Comparison of ENCODE assay signal across 16 cellular contexts in the genomic region with DNA sequence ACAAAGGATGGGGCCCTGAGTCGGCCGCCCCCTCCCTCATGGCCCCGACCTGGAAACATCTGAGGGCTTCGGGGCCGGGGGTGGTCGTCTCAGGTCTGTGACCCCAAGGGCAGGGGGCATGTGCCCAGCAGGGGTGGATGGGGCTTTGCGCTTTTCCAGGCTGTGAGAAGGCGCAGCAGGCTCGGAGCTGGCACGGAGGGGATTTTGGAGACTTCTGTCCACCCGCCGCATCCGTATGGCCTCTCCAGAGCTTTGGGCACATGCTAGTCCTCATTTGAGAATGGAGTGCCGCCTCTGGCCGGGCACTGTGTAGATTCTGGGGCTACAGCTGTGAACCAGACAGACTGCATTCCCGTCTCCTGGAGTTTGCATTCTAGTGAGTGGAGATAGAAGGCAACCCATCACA.
A peak's percentile ranks its signal among the peaks of the same experiment; 100 is the strongest.
DNase-seq lines count a peak whose midpoint lies in the region; TF ChIP-seq lines count a peak whose summit lies in the region.
"Had no signal": no experiment of that assay in that cellular context is flagged by ENCODE, and none has a peak within 500 bp of the region (broad histone marks: within the 10 kb centered on the region; RNA-seq: fewer than 3 reads in every experiment).

No MANE protein-coding gene starts in this region.

- H3K56ac ChIP-seq in H9 (ENCODE audit: insufficient read length, low read depth, low read length) (no peak overlapping the region), mesendoderm (ENCODE audit: low read length) (peak overlapping the region; percentile 54)

- H3K4me2 ChIP-seq in H9 (ENCODE audit: insufficient read depth, insufficient read length, low read length) (no peak overlapping the region), mesendoderm (ENCODE audit: low read length) (no peak overlapping the region)
- H3K4me2 ChIP-seq: BLaER1 had no signal

- H3K4ac ChIP-seq in H9 (ENCODE audit: low read depth, low read length) (no peak overlapping the region), mesendoderm (ENCODE audit: low read depth, low read length) (no peak overlapping the region)

- H3K18ac ChIP-seq in H9 (ENCODE audit: insufficient read length, low read depth, low read length), result no peak overlapping the region
- H3K18ac ChIP-seq in mesendoderm (ENCODE audit: low read length), result no peak overlapping the region

- H3K23me2 ChIP-seq in H9 (ENCODE audit: insufficient read length, low read depth, low read length, poor library complexity, severe bottlenecking), result no peaks in the 10 kb centered on the region

- no peaks in the 10 kb centered on the region for H4K20me1 ChIP-seq in H9 (ENCODE audit: control insufficient read depth, insufficient read depth, insufficient read length)
- H4K20me1 ChIP-seq: BLaER1 had no signal

- TF ChIP-seq CTCF in H9 (conservative IDR thresholded peaks at IDR 0.05) (no peak), endodermal cell (conservative IDR thresholded peaks at IDR 0.05) (no peak), spleen (IDR thresholded peaks at IDR 0.05 in 8 of 11, conservative IDR thresholded peaks at IDR 0.05 in 3 of 11) (no peak)

- TF ChIP-seq POLR2A in spleen (IDR thresholded peaks at IDR 0.05), result no peak

- WGBS in H9 (ENCODE audit: extremely low coverage, insufficient read length, low lambda C conversion rate), result no CpG with 5 or more reads among the region's 16 CpGs
- 61 to 71% methylated on average over 15 to 16 of the region's 16 CpGs for WGBS in endodermal cell (ENCODE audit: insufficient coverage in 1 of 2, insufficient read length in 1 of 2), 2 experiments
- WGBS in mesendoderm (ENCODE audit: extremely low coverage, insufficient coverage, low lambda C conversion rate), result no CpG with 5 or more reads among the region's 16 CpGs
- 57 to 83% (median 67%) methylated on average over 14 to 16 of the region's 16 CpGs for whole genome bisulfite sequencing in spleen, 5 donors

- no peaks in the 10 kb centered on the region for H3K36me3 ChIP-seq in endodermal cell (ENCODE audit: control insufficient read depth, insufficient read depth, low read length)
- no peaks in the 10 kb centered on the region for H3K36me3 ChIP-seq in mesendoderm (ENCODE audit: control insufficient read depth, insufficient read depth, low read length)
- no peaks in the 10 kb centered on the region for H3K36me3 ChIP-seq in spleen
- H3K36me3 ChIP-seq: BLaER1 had no signal

- no peak overlapping the region for H3K27ac ChIP-seq in H9 (ENCODE audit: insufficient read length, low read depth, low read length)
- peak overlapping the region; percentile 64 for H3K27ac ChIP-seq in endodermal cell (ENCODE audit: low read depth, low read length)
- H3K27ac ChIP-seq in mesendoderm (ENCODE audit: low read depth, low read length), result no peak overlapping the region
- H3K27ac ChIP-seq in spleen, result no peak overlapping the region
- H3K27ac ChIP-seq: BLaER1, SK-N-MC had no signal

- no peaks in the 10 kb centered on the region for H3K27me3 ChIP-seq in H9 (ENCODE audit: insufficient read depth, low read length)
- H3K27me3 ChIP-seq in endodermal cell (ENCODE audit: control insufficient read depth, insufficient read depth, low read length, poor library complexity, severe bottlenecking), result no peaks in the 10 kb centered on the region
- no peaks in the 10 kb centered on the region for H3K27me3 ChIP-seq in mesendoderm (ENCODE audit: insufficient read depth, low read length, poor library complexity)
- peaks cover 0 to 82% (median 45%) of the 10 kb centered on the region in 7 donors for H3K27me3 ChIP-seq in spleen (replicated peaks in 1 of 7)

- H4K91ac ChIP-seq in H9 (ENCODE audit: insufficient read length, low read depth, low read length), result no peak overlapping the region

- H3K4me1 Mint-ChIP-seq in H9, result peaks cover 38 to 54% of the 10 kb centered on the region in 2 experiments
- H3K4me1 Mint-ChIP-seq in endodermal cell, result peaks cover 21% of the 10 kb centered on the region

- H3K4me3 Mint-ChIP-seq in H9 (no peak overlapping the region), endodermal cell (no peak overlapping the region)
- H3K4me3 Mint-ChIP-seq: CD4-positive, alpha-beta memory T cell had no signal

- H3K9ac ChIP-seq in H9 (ENCODE audit: extremely low read depth, insufficient read length, low read length) (no peak overlapping the region), endodermal cell (ENCODE audit: extremely low read depth, low read length, poor library complexity, severe bottlenecking) (no peak overlapping the region), mesendoderm (ENCODE audit: low read length) (no peak overlapping the region)
- H3K9ac ChIP-seq: BLaER1 had no signal

- H2BK20ac ChIP-seq in H9 (ENCODE audit: low read depth, low read length, poor library complexity, severe bottlenecking), result no peak overlapping the region

- H2BK15ac ChIP-seq in H9 (ENCODE audit: low read depth, low read length), result no peak overlapping the region
- H2BK15ac ChIP-seq in mesendoderm (replicated peaks; ENCODE audit: low read depth), result no peak overlapping the region

- no peak overlapping the region for H3K14ac ChIP-seq in H9 (ENCODE audit: insufficient read depth, low read length)

- H4K5ac ChIP-seq in H9 (ENCODE audit: insufficient read length, low read depth, low read length), result no peak overlapping the region
- H4K5ac ChIP-seq in mesendoderm (ENCODE audit: low read length), result no peak overlapping the region

- H3K27me3 Mint-ChIP-seq in H9 (ENCODE audit: low read depth) (peaks cover 41% of the 10 kb centered on the region), endodermal cell (ENCODE audit: insufficient read depth) (peaks cover 15% of the 10 kb centered on the region)

- no peak overlapping the region for H3K4me3 ChIP-seq in endodermal cell (ENCODE audit: low read length)
- no peak overlapping the region for H3K4me3 ChIP-seq in mesendoderm (ENCODE audit: low read length)
- H3K4me3 ChIP-seq in spleen, result no peak overlapping the region
- H3K4me3 ChIP-seq: BLaER1, K562, SK-N-MC had no signal

- H3K36me3 Mint-ChIP-seq in H9 (ENCODE audit: insufficient read depth in 1 of 3, low read depth in 3 of 3), result no peaks in the 10 kb centered on the region; a peak in 1 of 7 replicates
- H3K36me3 Mint-ChIP-seq in endodermal cell (ENCODE audit: low read depth), result no peaks in the 10 kb centered on the region
- H3K36me3 Mint-ChIP-seq: CD4-positive, alpha-beta memory T cell had no signal

- no peak overlapping the region for H4K8ac ChIP-seq in H9 (replicated peaks; ENCODE audit: insufficient read length, low read depth, low read length)
- no peak overlapping the region for H4K8ac ChIP-seq in mesendoderm (ENCODE audit: low read depth, low read length)

- H3K79me2 ChIP-seq in H9 (ENCODE audit: insufficient read depth, low read length) (no peaks in the 10 kb centered on the region), mesendoderm (ENCODE audit: control insufficient read depth, insufficient read depth, low read length) (no peaks in the 10 kb centered on the region)

- peaks cover 2% of the 10 kb centered on the region; the same call in 1 of the 2 replicates for H3K4me1 ChIP-seq in H9 (ENCODE audit: insufficient read depth, low read length)
- H3K4me1 ChIP-seq in endodermal cell (ENCODE audit: control insufficient read depth, insufficient read depth, low read length), result peaks cover 21% of the 10 kb centered on the region
- peaks cover 7% of the 10 kb centered on the region for H3K4me1 ChIP-seq in mesendoderm (ENCODE audit: control insufficient read depth, low read depth, low read length)
- peaks cover 0 to 16% (median 8%) of the 10 kb centered on the region in 6 donors for H3K4me1 ChIP-seq in spleen

- H2AK5ac ChIP-seq in H9 (ENCODE audit: insufficient read length, low read length) (no peak overlapping the region), mesendoderm (ENCODE audit: low read length) (no peak overlapping the region)

- no peak overlapping the region for H3K27ac Mint-ChIP-seq in H9
- H3K27ac Mint-ChIP-seq in endodermal cell, result no peak overlapping the region
- H3K27ac Mint-ChIP-seq: CD4-positive, alpha-beta memory T cell had no signal

- DNase-seq in H9 (peak; percentile 30), endodermal cell (peak; percentile 65), mesendoderm (peak; percentile 72), spleen (peak; percentile 10), inferior parietal cortex (ENCODE audit: extremely low spot score) (no peak), NCI-H1048 (lab: John Stamatoyannopoulos, UW) (no peak)
- no peak for DNase-seq in activated CD4-positive, CD25-positive, alpha-beta regulatory T cell treated with anti-CD3 and anti-CD28 coated beads, Interleukin-2, amount 50 U/mL, for 72 hours
- DNase-seq: CD4-positive, alpha-beta memory T cell; DMS153; NCI-H1105; NCI-H2081; NCI-H446 treated with DMSO at 0.1 percent for 48 hours; SHP77 had no signal

- no peak overlapping the region for H3T11ph ChIP-seq in H9 (ENCODE audit: low read length)

- H2AFZ ChIP-seq in H9 (ENCODE audit: low read length), result no peak overlapping the region

- H2BK120ac ChIP-seq in H9 (ENCODE audit: low read depth, low read length, poor library complexity, severe bottlenecking), result no peak overlapping the region
- H2BK120ac ChIP-seq in mesendoderm (ENCODE audit: low read depth, low read length), result no peak overlapping the region

- H3K79me1 ChIP-seq in H9 (ENCODE audit: insufficient read depth, low read depth, low read length, poor library complexity, severe bottlenecking) (no peaks in the 10 kb centered on the region), mesendoderm (ENCODE audit: low read length) (no peaks in the 10 kb centered on the region)

- no peak overlapping the region for H2BK5ac ChIP-seq in H9 (ENCODE audit: insufficient read length, low read length)
- H2BK5ac ChIP-seq in mesendoderm (ENCODE audit: low read length), result no peak overlapping the region

- H3K23ac ChIP-seq in H9 (ENCODE audit: insufficient read length, low read depth, low read length) (no peak overlapping the region), mesendoderm (ENCODE audit: low read length) (no peak overlapping the region)

- H3K9me3 Mint-ChIP-seq in H9 (no peaks in the 10 kb centered on the region; a peak in 2 of 5 replicates), endodermal cell (no peaks in the 10 kb centered on the region)
- H3K9me3 Mint-ChIP-seq: CD4-positive, alpha-beta memory T cell had no signal

- intact Hi-C loops in spleen (cut with DNase I; ENCODE audit: low total_unique reads), result no loop called here

- H3K9me3 ChIP-seq in H9 (ENCODE audit: control insufficient read depth, low read depth, low read length), result no peaks in the 10 kb centered on the region
- no peaks in the 10 kb centered on the region for H3K9me3 ChIP-seq in endodermal cell (ENCODE audit: control insufficient read depth, low read length)
- H3K9me3 ChIP-seq in spleen, result no peaks in the 10 kb centered on the region
- H3K9me3 ChIP-seq: BLaER1 had no signal

- no peak overlapping the region for H2BK12ac ChIP-seq in H9 (ENCODE audit: insufficient read length, low read depth, low read length)

Comparison
In these comparisons a context has a peak if more than half of its experiments do, and no peak if none do; other contexts are left out.
1. DNase-seq: peak in H9 (single experiment), endodermal cell (single experiment), mesendoderm (single experiment) and spleen (single experiment); none in inferior parietal cortex (single experiment), activated CD4-positive, CD25-positive, alpha-beta regulatory T cell treated with anti-CD3 and anti-CD28 coated beads, Interleukin-2, amount 50 U/mL, for 72 hours (single experiment) and NCI-H1048 (single experiment).